In the genomic region with DNA sequence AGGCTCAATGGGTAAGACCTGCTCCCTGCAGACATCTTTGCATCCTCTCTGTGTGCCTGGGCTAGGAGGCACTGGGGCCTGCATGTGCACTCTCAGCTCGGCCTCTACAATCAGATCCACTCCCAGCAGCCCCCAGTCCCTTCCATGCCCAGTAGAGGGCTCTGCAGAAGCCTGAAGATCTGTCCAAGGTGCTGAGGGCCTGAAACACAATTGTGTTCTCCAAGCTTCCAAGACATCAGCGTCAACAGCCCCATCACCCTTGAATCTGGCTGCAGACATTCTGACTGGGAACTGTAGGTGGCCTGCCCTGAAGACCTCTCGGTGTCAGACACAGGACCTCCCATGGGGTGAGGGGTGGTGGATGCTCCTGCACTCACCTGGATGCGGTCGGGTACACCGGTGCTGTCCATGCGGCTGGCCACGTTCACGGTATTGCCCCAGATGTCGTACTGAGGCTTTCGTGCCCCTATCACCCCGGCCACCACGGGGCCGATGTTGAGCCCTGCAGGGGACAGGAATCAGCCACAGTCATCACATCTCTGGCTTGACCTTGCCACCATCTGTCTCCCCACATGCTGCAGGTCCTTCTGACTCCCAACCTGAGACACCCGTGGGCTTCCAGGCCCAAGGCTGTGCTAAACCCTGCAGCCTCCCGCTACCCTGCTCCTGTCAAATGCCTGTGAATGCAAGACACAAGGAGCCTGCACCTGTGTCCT, we compare ENCODE assay signal across 1 cellular context.
A peak's percentile ranks its signal among the peaks of the same experiment; 100 is the strongest.
TF ChIP-seq lines count a peak whose summit lies in the region.

No MANE protein-coding gene starts in this region.

TF ChIP-seq in HepG2, 621 proteins besides CTCF, POLR2A, EP300 and RAD21 (continued from another document and continues in another):
- no peak for TF ChIP-seq NONO (IDR thresholded peaks at IDR 0.05)
- no peak for TF ChIP-seq NONO (CRISPR knock-in tag; conservative IDR thresholded peaks at IDR 0.05)
- TF ChIP-seq ZFP62 (CRISPR knock-in tag; IDR thresholded peaks at IDR 0.05), result no peak
- no peak for TF ChIP-seq SRSF9 (IDR thresholded peaks at IDR 0.05; ENCODE audit: borderline replicate concordance, insufficient read depth, low read depth, low read length, poor library complexity, severe bottlenecking)
- no peak; the same call in 1 of the 2 replicates for TF ChIP-seq IRX3 (CRISPR knock-in tag; IDR thresholded peaks at IDR 0.05; ENCODE audit: borderline replicate concordance, low read depth)
- TF ChIP-seq, protein P1, sequence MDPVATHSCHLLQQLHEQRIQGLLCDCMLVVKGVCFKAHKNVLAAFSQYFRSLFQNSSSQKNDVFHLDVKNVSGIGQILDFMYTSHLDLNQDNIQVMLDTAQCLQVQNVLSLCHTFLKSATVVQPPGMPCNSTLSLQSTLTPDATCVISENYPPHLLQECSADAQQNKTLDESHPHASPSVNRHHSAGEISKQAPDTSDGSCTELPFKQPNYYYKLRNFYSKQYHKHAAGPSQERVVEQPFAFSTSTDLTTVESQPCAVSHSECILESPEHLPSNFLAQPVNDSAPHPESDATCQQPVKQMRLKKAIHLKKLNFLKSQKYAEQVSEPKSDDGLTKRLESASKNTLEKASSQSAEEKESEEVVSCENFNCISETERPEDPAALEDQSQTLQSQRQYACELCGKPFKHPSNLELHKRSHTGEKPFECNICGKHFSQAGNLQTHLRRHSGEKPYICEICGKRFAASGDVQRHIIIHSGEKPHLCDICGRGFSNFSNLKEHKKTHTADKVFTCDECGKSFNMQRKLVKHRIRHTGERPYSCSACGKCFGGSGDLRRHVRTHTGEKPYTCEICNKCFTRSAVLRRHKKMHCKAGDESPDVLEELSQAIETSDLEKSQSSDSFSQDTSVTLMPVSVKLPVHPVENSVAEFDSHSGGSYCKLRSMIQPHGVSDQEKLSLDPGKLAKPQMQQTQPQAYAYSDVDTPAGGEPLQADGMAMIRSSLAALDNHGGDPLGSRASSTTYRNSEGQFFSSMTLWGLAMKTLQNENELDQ (CRISPR knock-in tag; IDR thresholded peaks at IDR 0.05; ENCODE audit: borderline replicate concordance), result peak; percentile 84
- TF ChIP-seq, protein P2, sequence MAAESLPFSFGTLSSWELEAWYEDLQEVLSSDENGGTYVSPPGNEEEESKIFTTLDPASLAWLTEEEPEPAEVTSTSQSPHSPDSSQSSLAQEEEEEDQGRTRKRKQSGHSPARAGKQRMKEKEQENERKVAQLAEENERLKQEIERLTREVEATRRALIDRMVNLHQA (CRISPR knock-in tag; IDR thresholded peaks at IDR 0.05), result no peak
- no peak for TF ChIP-seq ZNF225 (CRISPR knock-in tag; IDR thresholded peaks at IDR 0.05)
- no peak for TF ChIP-seq SMAD1 (CRISPR knock-in tag; IDR thresholded peaks at IDR 0.05; ENCODE audit: borderline replicate concordance, low read depth)
- TF ChIP-seq, protein P3, sequence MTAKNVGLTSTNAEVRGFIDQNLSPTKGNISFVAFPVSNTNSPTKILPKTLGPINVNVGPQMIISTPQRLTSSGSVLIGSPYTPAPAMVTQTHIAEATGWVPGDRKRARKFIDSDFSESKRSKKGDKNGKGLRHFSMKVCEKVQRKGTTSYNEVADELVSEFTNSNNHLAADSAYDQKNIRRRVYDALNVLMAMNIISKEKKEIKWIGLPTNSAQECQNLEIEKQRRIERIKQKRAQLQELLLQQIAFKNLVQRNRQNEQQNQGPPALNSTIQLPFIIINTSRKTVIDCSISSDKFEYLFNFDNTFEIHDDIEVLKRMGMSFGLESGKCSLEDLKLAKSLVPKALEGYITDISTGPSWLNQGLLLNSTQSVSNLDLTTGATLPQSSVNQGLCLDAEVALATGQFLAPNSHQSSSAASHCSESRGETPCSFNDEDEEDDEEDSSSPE (CRISPR knock-in tag; IDR thresholded peaks at IDR 0.05), result no peak
- TF ChIP-seq, protein P4, sequence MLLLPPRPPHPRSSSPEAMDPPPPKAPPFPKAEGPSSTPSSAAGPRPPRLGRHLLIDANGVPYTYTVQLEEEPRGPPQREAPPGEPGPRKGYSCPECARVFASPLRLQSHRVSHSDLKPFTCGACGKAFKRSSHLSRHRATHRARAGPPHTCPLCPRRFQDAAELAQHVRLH (CRISPR knock-in tag; IDR thresholded peaks at IDR 0.05; ENCODE audit: borderline replicate concordance, low read depth), result peak; percentile 95; the same call in 1 of the 2 replicates
- no peak for TF ChIP-seq ZNF746 (CRISPR knock-in tag; IDR thresholded peaks at IDR 0.05)
- TF ChIP-seq, protein P5, sequence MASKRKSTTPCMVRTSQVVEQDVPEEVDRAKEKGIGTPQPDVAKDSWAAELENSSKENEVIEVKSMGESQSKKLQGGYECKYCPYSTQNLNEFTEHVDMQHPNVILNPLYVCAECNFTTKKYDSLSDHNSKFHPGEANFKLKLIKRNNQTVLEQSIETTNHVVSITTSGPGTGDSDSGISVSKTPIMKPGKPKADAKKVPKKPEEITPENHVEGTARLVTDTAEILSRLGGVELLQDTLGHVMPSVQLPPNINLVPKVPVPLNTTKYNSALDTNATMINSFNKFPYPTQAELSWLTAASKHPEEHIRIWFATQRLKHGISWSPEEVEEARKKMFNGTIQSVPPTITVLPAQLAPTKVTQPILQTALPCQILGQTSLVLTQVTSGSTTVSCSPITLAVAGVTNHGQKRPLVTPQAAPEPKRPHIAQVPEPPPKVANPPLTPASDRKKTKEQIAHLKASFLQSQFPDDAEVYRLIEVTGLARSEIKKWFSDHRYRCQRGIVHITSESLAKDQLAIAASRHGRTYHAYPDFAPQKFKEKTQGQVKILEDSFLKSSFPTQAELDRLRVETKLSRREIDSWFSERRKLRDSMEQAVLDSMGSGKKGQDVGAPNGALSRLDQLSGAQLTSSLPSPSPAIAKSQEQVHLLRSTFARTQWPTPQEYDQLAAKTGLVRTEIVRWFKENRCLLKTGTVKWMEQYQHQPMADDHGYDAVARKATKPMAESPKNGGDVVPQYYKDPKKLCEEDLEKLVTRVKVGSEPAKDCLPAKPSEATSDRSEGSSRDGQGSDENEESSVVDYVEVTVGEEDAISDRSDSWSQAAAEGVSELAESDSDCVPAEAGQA (IDR thresholded peaks at IDR 0.05; ENCODE audit: low read depth), result no peak
- TF ChIP-seq, protein P5 (CRISPR knock-in tag; IDR thresholded peaks at IDR 0.05; ENCODE audit: borderline replicate concordance), result 0 out of 2 replicates have a peak, but pooled peaks have one; percentile 35
- TF ChIP-seq, protein P6, sequence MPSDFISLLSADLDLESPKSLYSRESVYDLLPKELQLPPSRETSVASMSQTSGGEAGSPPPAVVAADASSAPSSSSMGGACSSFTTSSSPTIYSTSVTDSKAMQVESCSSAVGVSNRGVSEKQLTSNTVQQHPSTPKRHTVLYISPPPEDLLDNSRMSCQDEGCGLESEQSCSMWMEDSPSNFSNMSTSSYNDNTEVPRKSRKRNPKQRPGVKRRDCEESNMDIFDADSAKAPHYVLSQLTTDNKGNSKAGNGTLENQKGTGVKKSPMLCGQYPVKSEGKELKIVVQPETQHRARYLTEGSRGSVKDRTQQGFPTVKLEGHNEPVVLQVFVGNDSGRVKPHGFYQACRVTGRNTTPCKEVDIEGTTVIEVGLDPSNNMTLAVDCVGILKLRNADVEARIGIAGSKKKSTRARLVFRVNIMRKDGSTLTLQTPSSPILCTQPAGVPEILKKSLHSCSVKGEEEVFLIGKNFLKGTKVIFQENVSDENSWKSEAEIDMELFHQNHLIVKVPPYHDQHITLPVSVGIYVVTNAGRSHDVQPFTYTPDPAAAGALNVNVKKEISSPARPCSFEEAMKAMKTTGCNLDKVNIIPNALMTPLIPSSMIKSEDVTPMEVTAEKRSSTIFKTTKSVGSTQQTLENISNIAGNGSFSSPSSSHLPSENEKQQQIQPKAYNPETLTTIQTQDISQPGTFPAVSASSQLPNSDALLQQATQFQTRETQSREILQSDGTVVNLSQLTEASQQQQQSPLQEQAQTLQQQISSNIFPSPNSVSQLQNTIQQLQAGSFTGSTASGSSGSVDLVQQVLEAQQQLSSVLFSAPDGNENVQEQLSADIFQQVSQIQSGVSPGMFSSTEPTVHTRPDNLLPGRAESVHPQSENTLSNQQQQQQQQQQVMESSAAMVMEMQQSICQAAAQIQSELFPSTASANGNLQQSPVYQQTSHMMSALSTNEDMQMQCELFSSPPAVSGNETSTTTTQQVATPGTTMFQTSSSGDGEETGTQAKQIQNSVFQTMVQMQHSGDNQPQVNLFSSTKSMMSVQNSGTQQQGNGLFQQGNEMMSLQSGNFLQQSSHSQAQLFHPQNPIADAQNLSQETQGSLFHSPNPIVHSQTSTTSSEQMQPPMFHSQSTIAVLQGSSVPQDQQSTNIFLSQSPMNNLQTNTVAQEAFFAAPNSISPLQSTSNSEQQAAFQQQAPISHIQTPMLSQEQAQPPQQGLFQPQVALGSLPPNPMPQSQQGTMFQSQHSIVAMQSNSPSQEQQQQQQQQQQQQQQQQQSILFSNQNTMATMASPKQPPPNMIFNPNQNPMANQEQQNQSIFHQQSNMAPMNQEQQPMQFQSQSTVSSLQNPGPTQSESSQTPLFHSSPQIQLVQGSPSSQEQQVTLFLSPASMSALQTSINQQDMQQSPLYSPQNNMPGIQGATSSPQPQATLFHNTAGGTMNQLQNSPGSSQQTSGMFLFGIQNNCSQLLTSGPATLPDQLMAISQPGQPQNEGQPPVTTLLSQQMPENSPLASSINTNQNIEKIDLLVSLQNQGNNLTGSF (CRISPR knock-in tag; IDR thresholded peaks at IDR 0.05), result peak; percentile 87; the same call in 1 of the 2 replicates
- TF ChIP-seq MED8 (CRISPR knock-in tag; IDR thresholded peaks at IDR 0.05; ENCODE audit: insufficient replicate concordance), result no peak
- peak; percentile 71 for TF ChIP-seq NCOA2 (CRISPR knock-in tag; IDR thresholded peaks at IDR 0.05)
- TF ChIP-seq ZNF879 (CRISPR knock-in tag; IDR thresholded peaks at IDR 0.05), result no peak
- no peak for TF ChIP-seq EZH2 (conservative IDR thresholded peaks at IDR 0.05; ENCODE audit: low read depth, low read length)
- no peak for TF ChIP-seq ZNF260 (CRISPR knock-in tag; IDR thresholded peaks at IDR 0.05; ENCODE audit: borderline replicate concordance, low read depth)
- peak; percentile 79; the same call in 1 of the 2 replicates for TF ChIP-seq TMF1 (CRISPR knock-in tag; IDR thresholded peaks at IDR 0.05; ENCODE audit: low read depth)
- no peak for TF ChIP-seq ZNF30 (CRISPR knock-in tag; IDR thresholded peaks at IDR 0.05)
- no peak for TF ChIP-seq REXO4 (CRISPR knock-in tag; IDR thresholded peaks at IDR 0.05; ENCODE audit: borderline replicate concordance)
- TF ChIP-seq HNRNPUL1 (IDR thresholded peaks at IDR 0.05; ENCODE audit: low read depth, low read length), result no peak
- peak; percentile 46; the same call in 1 of the 2 replicates for TF ChIP-seq ZNF367 (CRISPR knock-in tag; IDR thresholded peaks at IDR 0.05; ENCODE audit: borderline replicate concordance)
- TF ChIP-seq, protein P7, sequence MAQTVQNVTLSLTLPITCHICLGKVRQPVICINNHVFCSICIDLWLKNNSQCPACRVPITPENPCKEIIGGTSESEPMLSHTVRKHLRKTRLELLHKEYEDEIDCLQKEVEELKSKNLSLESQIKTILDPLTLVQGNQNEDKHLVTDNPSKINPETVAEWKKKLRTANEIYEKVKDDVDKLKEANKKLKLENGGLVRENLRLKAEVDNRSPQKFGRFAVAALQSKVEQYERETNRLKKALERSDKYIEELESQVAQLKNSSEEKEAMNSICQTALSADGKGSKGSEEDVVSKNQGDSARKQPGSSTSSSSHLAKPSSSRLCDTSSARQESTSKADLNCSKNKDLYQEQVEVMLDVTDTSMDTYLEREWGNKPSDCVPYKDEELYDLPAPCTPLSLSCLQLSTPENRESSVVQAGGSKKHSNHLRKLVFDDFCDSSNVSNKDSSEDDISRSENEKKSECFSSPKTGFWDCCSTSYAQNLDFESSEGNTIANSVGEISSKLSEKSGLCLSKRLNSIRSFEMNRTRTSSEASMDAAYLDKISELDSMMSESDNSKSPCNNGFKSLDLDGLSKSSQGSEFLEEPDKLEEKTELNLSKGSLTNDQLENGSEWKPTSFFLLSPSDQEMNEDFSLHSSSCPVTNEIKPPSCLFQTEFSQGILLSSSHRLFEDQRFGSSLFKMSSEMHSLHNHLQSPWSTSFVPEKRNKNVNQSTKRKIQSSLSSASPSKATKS (CRISPR knock-in tag; IDR thresholded peaks at IDR 0.05), result no peak
- TF ChIP-seq ZKSCAN8 (CRISPR knock-in tag; IDR thresholded peaks at IDR 0.05; ENCODE audit: borderline replicate concordance), result 0 out of 2 replicates have a peak, but pooled peaks have one; percentile 66
- TF ChIP-seq ZNF547 (CRISPR knock-in tag; IDR thresholded peaks at IDR 0.05), result 0 out of 2 replicates have a peak, but pooled peaks have one; percentile 55
- no peak for TF ChIP-seq ZNF10 (CRISPR knock-in tag; IDR thresholded peaks at IDR 0.05; ENCODE audit: borderline replicate concordance, low read depth)
- TF ChIP-seq RFX1 (IDR thresholded peaks at IDR 0.05), result no peak
- no peak for TF ChIP-seq ZKSCAN1 (IDR thresholded peaks at IDR 0.05; ENCODE audit: low read length)
- TF ChIP-seq ZNF34 (CRISPR knock-in tag; IDR thresholded peaks at IDR 0.05; ENCODE audit: borderline replicate concordance), result no peak
- TF ChIP-seq NAIF1 (CRISPR knock-in tag; IDR thresholded peaks at IDR 0.05; ENCODE audit: borderline replicate concordance), result no peak
- no peak for TF ChIP-seq NCOA1 (CRISPR knock-in tag; IDR thresholded peaks at IDR 0.05)
- TF ChIP-seq, protein P8, sequence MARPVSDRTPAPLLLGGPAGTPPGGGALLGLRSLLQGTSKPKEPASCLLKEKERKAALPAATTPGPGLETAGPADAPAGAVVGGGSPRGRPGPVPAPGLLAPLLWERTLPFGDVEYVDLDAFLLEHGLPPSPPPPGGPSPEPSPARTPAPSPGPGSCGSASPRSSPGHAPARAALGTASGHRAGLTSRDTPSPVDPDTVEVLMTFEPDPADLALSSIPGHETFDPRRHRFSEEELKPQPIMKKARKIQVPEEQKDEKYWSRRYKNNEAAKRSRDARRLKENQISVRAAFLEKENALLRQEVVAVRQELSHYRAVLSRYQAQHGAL (CRISPR knock-in tag; IDR thresholded peaks at IDR 0.05; ENCODE audit: not compliant biosample characterization), result peak; percentile 58
- no peak for TF ChIP-seq SRSF1 (optimal IDR thresholded peaks at IDR 0.05; ENCODE audit: low read depth, low read length)
- TF ChIP-seq ZSCAN12 (CRISPR knock-in tag; IDR thresholded peaks at IDR 0.05), result peak; percentile 81; the same call in 1 of the 2 replicates
- peak; percentile 90; the same call in 1 of the 2 replicates for TF ChIP-seq ZNF773 (CRISPR knock-in tag; IDR thresholded peaks at IDR 0.05; ENCODE audit: borderline replicate concordance)
- TF ChIP-seq KLF11 (CRISPR knock-in tag; IDR thresholded peaks at IDR 0.05), result peak; percentile 98
- TF ChIP-seq ARNT2 (CRISPR knock-in tag; IDR thresholded peaks at IDR 0.05; ENCODE audit: low read depth), result no peak
- TF ChIP-seq RBM39 (IDR thresholded peaks at IDR 0.05; ENCODE audit: low read depth, low read length, poor library complexity, severe bottlenecking), result no peak
- no peak for TF ChIP-seq NCOR1 (IDR thresholded peaks at IDR 0.05; ENCODE audit: borderline replicate concordance, low read length)
